30 cellular contexts compared by ENCODE assay signal in genomic region chr2:201631041-201631440, GRCh38.
"Had no signal": no experiment of that assay in that cellular context is flagged by ENCODE, and none has a peak within 500 bp of the region (broad histone marks: within the 10 kb centered on the region; RNA-seq: fewer than 3 reads in every experiment).

No MANE protein-coding gene starts in this region.

- H3K4me3 Mint-ChIP-seq: mesothelial cell of epicardium; naive thymus-derived CD4-positive, alpha-beta T cell; nephron; neural progenitor cell; stimulated activated memory B cell treated with anti-CD40 and anti-IgM and Interleukin-4, amounts not matched to agents 10 μg/mL and 1 μg/mL and 100 μg/mL, for 72 hours had no signal

- H3K4me1 ChIP-seq: esophagus muscularis mucosa, foreskin keratinocyte, gastroesophageal sphincter, left lung, neural progenitor cell, parathyroid adenoma, right lobe of liver, testis, tibial artery, upper lobe of left lung, uterus had no signal

- FAIRE-seq: endothelial cell of umbilical vein, islet of Langerhans had no signal

- H3K27ac Mint-ChIP-seq: mesothelial cell of epicardium; naive thymus-derived CD4-positive, alpha-beta T cell; nephron; neural progenitor cell; progenitor cell of endocrine pancreas; stimulated activated memory B cell treated with anti-CD40 and anti-IgM and Interleukin-4, amounts not matched to agents 10 μg/mL and 1 μg/mL and 100 μg/mL, for 72 hours had no signal

- H3K9me3 ChIP-seq: esophagus muscularis mucosa, gastroesophageal sphincter, heart right ventricle, left lung, mucosa of descending colon, right lobe of liver, testis, tibial artery, upper lobe of left lung, uterus had no signal

- H3K4me1 Mint-ChIP-seq: mesothelial cell of epicardium; naive thymus-derived CD4-positive, alpha-beta T cell; nephron; neural progenitor cell; stimulated activated memory B cell treated with anti-CD40 and anti-IgM and Interleukin-4, amounts not matched to agents 10 μg/mL and 1 μg/mL and 100 μg/mL, for 72 hours had no signal

- H3K4me3 ChIP-seq: coronary artery, esophagus muscularis mucosa, gastroesophageal sphincter, heart right ventricle, left lung, mucosa of descending colon, neural progenitor cell, right lobe of liver, testis, tibial artery, upper lobe of left lung, uterus had no signal

- H3K36me3 ChIP-seq: right lobe of liver, uterus had no signal

- ATAC-seq: foreskin keratinocyte; gastroesophageal sphincter; heart right ventricle; left cardiac atrium; left lung; mucosa of descending colon; naive thymus-derived CD4-positive, alpha-beta T cell; right lobe of liver; stimulated activated memory B cell treated with anti-CD40 and anti-IgM and Interleukin-4, amounts not matched to agents 10 μg/mL and 1 μg/mL and 100 μg/mL, for 72 hours; stimulated activated naive CD8-positive, alpha-beta T cell treated with anti-CD3 and anti-CD28 coated beads, Interleukin-15, Interleukin-2, amounts not matched to agents 100 U/mL and 50 U/mL, for 24 hours had no signal

- H3K27ac ChIP-seq: coronary artery, esophagus muscularis mucosa, foreskin keratinocyte, gastroesophageal sphincter, heart right ventricle, left lung, neural progenitor cell, parathyroid adenoma, right lobe of liver, testis, tibial artery, upper lobe of left lung, uterus had no signal

- H3K9me3 Mint-ChIP-seq: mesothelial cell of epicardium; naive thymus-derived CD4-positive, alpha-beta T cell; nephron; neural progenitor cell; stimulated activated memory B cell treated with anti-CD40 and anti-IgM and Interleukin-4, amounts not matched to agents 10 μg/mL and 1 μg/mL and 100 μg/mL, for 72 hours had no signal

- H3K27me3 ChIP-seq: esophagus muscularis mucosa, foreskin keratinocyte, gastroesophageal sphincter, heart right ventricle, left lung, neural progenitor cell, right lobe of liver, testis, tibial artery, upper lobe of left lung, uterus had no signal

- H3K9ac ChIP-seq: neural progenitor cell, parathyroid adenoma had no signal

- DNase-seq: dermis blood vessel endothelial cell; effector memory CD4-positive, alpha-beta T cell; foreskin keratinocyte; heart right ventricle; hippocampal formation; left cardiac atrium; left lung; mesenchymal stem cell; mucosa of descending colon; naive thymus-derived CD4-positive, alpha-beta T cell; right lobe of liver; stimulated activated CD4-positive, alpha-beta T cell treated with anti-CD3 and anti-CD28 coated beads, Interleukin-2, amount 100 ng/mL, for 24 hours; stimulated activated CD4-positive, alpha-beta T cell treated with anti-CD3 and anti-CD28 coated beads, Interleukin-4, amount 100 ng/mL, for 24 hours; stimulated activated naive CD8-positive, alpha-beta T cell treated with anti-CD3 and anti-CD28 coated beads, Interleukin-15, Interleukin-2, amounts not matched to agents 100 U/mL and 50 U/mL, for 24 hours; substantia nigra; testis; tibial artery; upper lobe of left lung; uterus had no signal
